Comparison of ENCODE assay signal across 1 cellular context in the genomic region with DNA sequence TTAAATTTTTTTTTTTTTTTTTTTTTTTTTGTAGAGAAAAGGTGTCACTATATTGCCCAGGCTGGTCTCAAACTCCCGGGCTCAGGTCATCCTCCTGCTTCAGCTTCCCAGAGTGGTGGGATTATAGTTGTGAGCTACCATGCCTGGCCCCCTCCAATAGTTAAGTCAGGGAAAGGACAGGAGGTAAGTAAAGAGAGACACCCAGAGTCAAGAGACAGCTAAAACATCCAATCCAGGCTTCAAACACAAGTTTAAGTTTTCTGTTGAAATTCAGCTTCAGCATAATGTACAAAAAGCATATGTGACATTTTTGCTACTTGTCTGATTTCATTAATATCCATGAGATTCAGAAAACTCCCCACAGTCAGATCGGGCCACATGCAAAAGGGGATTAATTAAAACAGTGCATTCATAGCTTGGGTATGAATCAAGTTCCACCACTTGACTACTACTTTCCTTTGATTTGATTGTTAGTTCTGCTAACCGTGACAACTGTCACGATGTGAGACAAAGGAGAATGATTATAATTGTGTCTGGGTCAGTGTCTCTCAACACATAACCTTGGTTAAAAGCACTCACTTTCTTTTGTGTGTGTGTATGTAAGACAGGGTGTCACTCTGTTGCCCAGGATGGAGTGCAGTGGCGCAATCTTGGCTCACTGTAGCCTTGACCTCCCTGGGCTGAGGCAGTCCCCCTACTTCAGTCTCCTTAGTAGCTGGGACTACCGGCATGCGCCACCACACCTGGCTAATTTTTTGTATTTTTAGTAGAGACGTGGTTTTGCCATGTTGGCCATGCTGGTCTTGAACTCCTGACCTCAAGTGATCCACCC.
TF ChIP-seq lines count a peak whose summit lies in the region.

No MANE protein-coding gene starts in this region.

TF ChIP-seq in HepG2, 621 proteins besides CTCF, POLR2A, EP300 and RAD21 (continued from another document):
- TF ChIP-seq, protein P1, sequence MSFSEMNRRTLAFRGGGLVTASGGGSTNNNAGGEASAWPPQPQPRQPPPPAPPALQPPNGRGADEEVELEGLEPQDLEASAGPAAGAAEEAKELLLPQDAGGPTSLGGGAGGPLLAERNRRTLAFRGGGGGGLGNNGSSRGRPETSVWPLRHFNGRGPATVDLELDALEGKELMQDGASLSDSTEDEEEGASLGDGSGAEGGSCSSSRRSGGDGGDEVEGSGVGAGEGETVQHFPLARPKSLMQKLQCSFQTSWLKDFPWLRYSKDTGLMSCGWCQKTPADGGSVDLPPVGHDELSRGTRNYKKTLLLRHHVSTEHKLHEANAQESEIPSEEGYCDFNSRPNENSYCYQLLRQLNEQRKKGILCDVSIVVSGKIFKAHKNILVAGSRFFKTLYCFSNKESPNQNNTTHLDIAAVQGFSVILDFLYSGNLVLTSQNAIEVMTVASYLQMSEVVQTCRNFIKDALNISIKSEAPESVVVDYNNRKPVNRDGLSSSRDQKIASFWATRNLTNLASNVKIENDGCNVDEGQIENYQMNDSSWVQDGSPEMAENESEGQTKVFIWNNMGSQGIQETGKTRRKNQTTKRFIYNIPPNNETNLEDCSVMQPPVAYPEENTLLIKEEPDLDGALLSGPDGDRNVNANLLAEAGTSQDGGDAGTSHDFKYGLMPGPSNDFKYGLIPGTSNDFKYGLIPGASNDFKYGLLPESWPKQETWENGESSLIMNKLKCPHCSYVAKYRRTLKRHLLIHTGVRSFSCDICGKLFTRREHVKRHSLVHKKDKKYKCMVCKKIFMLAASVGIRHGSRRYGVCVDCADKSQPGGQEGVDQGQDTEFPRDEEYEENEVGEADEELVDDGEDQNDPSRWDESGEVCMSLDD (CRISPR knock-in tag; IDR thresholded peaks at IDR 0.05; ENCODE audit: borderline replicate concordance): no peak
- no peak for TF ChIP-seq ZNF17 (CRISPR knock-in tag; IDR thresholded peaks at IDR 0.05)
- TF ChIP-seq, protein P2, sequence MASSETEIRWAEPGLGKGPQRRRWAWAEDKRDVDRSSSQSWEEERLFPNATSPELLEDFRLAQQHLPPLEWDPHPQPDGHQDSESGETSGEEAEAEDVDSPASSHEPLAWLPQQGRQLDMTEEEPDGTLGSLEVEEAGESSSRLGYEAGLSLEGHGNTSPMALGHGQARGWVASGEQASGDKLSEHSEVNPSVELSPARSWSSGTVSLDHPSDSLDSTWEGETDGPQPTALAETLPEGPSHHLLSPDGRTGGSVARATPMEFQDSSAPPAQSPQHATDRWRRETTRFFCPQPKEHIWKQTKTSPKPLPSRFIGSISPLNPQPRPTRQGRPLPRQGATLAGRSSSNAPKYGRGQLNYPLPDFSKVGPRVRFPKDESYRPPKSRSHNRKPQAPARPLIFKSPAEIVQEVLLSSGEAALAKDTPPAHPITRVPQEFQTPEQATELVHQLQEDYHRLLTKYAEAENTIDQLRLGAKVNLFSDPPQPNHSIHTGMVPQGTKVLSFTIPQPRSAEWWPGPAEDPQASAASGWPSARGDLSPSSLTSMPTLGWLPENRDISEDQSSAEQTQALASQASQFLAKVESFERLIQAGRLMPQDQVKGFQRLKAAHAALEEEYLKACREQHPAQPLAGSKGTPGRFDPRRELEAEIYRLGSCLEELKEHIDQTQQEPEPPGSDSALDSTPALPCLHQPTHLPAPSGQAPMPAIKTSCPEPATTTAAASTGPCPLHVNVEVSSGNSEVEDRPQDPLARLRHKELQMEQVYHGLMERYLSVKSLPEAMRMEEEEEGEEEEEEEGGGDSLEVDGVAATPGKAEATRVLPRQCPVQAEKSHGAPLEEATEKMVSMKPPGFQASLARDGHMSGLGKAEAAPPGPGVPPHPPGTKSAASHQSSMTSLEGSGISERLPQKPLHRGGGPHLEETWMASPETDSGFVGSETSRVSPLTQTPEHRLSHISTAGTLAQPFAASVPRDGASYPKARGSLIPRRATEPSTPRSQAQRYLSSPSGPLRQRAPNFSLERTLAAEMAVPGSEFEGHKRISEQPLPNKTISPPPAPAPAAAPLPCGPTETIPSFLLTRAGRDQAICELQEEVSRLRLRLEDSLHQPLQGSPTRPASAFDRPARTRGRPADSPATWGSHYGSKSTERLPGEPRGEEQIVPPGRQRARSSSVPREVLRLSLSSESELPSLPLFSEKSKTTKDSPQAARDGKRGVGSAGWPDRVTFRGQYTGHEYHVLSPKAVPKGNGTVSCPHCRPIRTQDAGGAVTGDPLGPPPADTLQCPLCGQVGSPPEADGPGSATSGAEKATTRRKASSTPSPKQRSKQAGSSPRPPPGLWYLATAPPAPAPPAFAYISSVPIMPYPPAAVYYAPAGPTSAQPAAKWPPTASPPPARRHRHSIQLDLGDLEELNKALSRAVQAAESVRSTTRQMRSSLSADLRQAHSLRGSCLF (CRISPR knock-in tag; IDR thresholded peaks at IDR 0.05; ENCODE audit: borderline replicate concordance): no peak
- TF ChIP-seq KAT8 (CRISPR knock-in tag; IDR thresholded peaks at IDR 0.05): no peak
- TF ChIP-seq ZMYM3 (CRISPR knock-in tag; IDR thresholded peaks at IDR 0.05): no peak
- TF ChIP-seq ZMYM2 (CRISPR knock-in tag; IDR thresholded peaks at IDR 0.05): no peak
- TF ChIP-seq SP2 (CRISPR knock-in tag; IDR thresholded peaks at IDR 0.05): no peak
- no peak for TF ChIP-seq ZSCAN20 (CRISPR knock-in tag; IDR thresholded peaks at IDR 0.05; ENCODE audit: borderline replicate concordance)
- TF ChIP-seq CEBPG (CRISPR knock-in tag; IDR thresholded peaks at IDR 0.05): peak; percentile 52
- TF ChIP-seq ERF (CRISPR knock-in tag; IDR thresholded peaks at IDR 0.05): no peak
- no peak for TF ChIP-seq RXRA (CRISPR knock-in tag; IDR thresholded peaks at IDR 0.05)
- no peak for TF ChIP-seq ZNF670 (CRISPR knock-in tag; IDR thresholded peaks at IDR 0.05; ENCODE audit: borderline replicate concordance)
- TF ChIP-seq TBX2 (CRISPR knock-in tag; IDR thresholded peaks at IDR 0.05; ENCODE audit: borderline replicate concordance): 0 out of 2 replicates have a peak, but pooled peaks have one; percentile 26
- TF ChIP-seq, protein P3, sequence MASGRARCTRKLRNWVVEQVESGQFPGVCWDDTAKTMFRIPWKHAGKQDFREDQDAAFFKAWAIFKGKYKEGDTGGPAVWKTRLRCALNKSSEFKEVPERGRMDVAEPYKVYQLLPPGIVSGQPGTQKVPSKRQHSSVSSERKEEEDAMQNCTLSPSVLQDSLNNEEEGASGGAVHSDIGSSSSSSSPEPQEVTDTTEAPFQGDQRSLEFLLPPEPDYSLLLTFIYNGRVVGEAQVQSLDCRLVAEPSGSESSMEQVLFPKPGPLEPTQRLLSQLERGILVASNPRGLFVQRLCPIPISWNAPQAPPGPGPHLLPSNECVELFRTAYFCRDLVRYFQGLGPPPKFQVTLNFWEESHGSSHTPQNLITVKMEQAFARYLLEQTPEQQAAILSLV (CRISPR knock-in tag; IDR thresholded peaks at IDR 0.05; ENCODE audit: borderline replicate concordance): no peak
